11 cellular contexts compared by ENCODE assay signal in genomic region chr7:24894670-24895221, GRCh38.
DNase-seq lines count a peak whose midpoint lies in the region; ATAC-seq and TF ChIP-seq lines count a peak whose summit lies in the region.
"Had no signal": no experiment of that assay in that cellular context is flagged by ENCODE, and none has a peak within 500 bp of the region (broad histone marks: within the 10 kb centered on the region; RNA-seq: fewer than 3 reads in every experiment).

No MANE protein-coding gene starts in this region.

- H3K9me2 ChIP-seq in HCT116 (ENCODE audit: insufficient read depth) (no peaks in the 10 kb centered on the region), hepatocyte (replicated peaks; ENCODE audit: insufficient read depth) (no peaks in the 10 kb centered on the region)

- no TSS peak for BruUV-seq in HCT116 (replicated peaks; lab: Mats Ljungman, UMichigan)

- DNase-seq in AG04450 (ENCODE audit: low read depth, low spot score) (no peak), HCT116 (ENCODE audit: low read depth, low spot score) (no peak), astrocyte of the cerebellum (ENCODE audit: low read depth) (no peak), hepatocyte (ENCODE audit: low spot score) (no peak), NCI-H345 treated with DMSO at 0.1 percent for 48 hours (lab: John Stamatoyannopoulos, UW; ENCODE audit: unreplicated experiment) (no peak), medulla oblongata (ENCODE audit: extremely low spot score) (no peak), middle frontal gyrus (ENCODE audit: extremely low spot score, low spot score) (no peak)
- DNase-seq: activated CD4-positive, alpha-beta memory T cell treated with anti-CD3 and anti-CD28 coated beads for 36 hours; immature natural killer cell; stimulated activated naive CD8-positive, alpha-beta T cell treated with anti-CD3 and anti-CD28 coated beads, Interleukin-15, Interleukin-2, amounts not matched to agents 100 U/mL and 50 U/mL, for 24 hours had no signal

- in situ Hi-C loops in astrocyte of the cerebellum (cut with HindIII; ENCODE audit: low sequenced_read_pairs): no loop called here

- no peaks in the 10 kb centered on the region for H4K20me1 ChIP-seq in HCT116 (ENCODE audit: insufficient read depth)
- H4K20me1 ChIP-seq in hepatocyte (ENCODE audit: insufficient read depth, poor library complexity, severe bottlenecking): no peaks in the 10 kb centered on the region

- H2AFZ ChIP-seq in HCT116 (ENCODE audit: low read depth, low read length, poor library complexity, severe bottlenecking) (no peak overlapping the region), hepatocyte (no peak overlapping the region)

- peaks cover 68% of the 10 kb centered on the region for H3K79me2 ChIP-seq in HCT116 (ENCODE audit: insufficient read depth, low read length)
- peaks cover 12% of the 10 kb centered on the region for H3K79me2 ChIP-seq in hepatocyte

- H3K4me3 ChIP-seq in AG04450 (ENCODE audit: low read depth, low read length) (no peak overlapping the region), HCT116 (replicated peaks in 1 of 2; ENCODE audit: low read depth in 1 of 2, low read length in 2 of 2) (no peak overlapping the region), astrocyte of the cerebellum (ENCODE audit: low read depth, low read length) (no peak overlapping the region), hepatocyte (no peak overlapping the region)

- peak; percentile 60 for TF ChIP-seq CTCF in AG04450 (IDR thresholded peaks at IDR 0.05; ENCODE audit: low read depth, low read length)
- TF ChIP-seq CTCF in HCT116 (IDR thresholded peaks at IDR 0.05 in 2 of 3, conservative IDR thresholded peaks at IDR 0.05 in 1 of 3; ENCODE audit: borderline replicate concordance in 1 of 3, insufficient read depth in 1 of 3, low read depth in 2 of 3, low read length in 2 of 3): peak; percentile 39 to 55 (median 50); a peak in 5 of 6 replicates
- TF ChIP-seq CTCF in astrocyte of the cerebellum (IDR thresholded peaks at IDR 0.05; ENCODE audit: low read depth, low read length, missing control alignments): peak; percentile 45
- TF ChIP-seq CTCF in hepatocyte (IDR thresholded peaks at IDR 0.05; ENCODE audit: poor library complexity): peak; percentile 8

- H3K36me3 ChIP-seq in HCT116 (ENCODE audit: control insufficient read depth in 1 of 2, insufficient read depth in 2 of 2, low read length in 2 of 2): peaks cover 0 to 2% of the 10 kb centered on the region in 2 experiments; a peak in 2 of 4 replicates
- no peaks in the 10 kb centered on the region for H3K36me3 ChIP-seq in hepatocyte (replicated peaks; ENCODE audit: insufficient read depth, low read depth)

- H3K9ac ChIP-seq in HCT116 (ENCODE audit: low read length): no peak overlapping the region

- RAD21 ChIA-PET in HCT116 (lab: Charles Lee; ENCODE audit: low non-redundant PET in 1 of 2, low total read pairs in 2 of 2, uncharacterized antibody in 2 of 2, unreplicated experiment in 2 of 2): no interaction called here

- ATAC-seq in HCT116: peak; percentile 79
- ATAC-seq in HG02588 (IDR thresholded peaks at IDR 0.05; ENCODE audit: unreplicated experiment): no peak
- ATAC-seq: stimulated activated naive CD8-positive, alpha-beta T cell treated with anti-CD3 and anti-CD28 coated beads, Interleukin-15, Interleukin-2, amounts not matched to agents 100 U/mL and 50 U/mL, for 24 hours had no signal

- H3K9me3 ChIP-seq in AG04450 (ENCODE audit: control insufficient read depth, insufficient read depth, low read length): no peaks in the 10 kb centered on the region
- H3K9me3 ChIP-seq in HCT116 (ENCODE audit: control insufficient read depth in 1 of 2, insufficient read depth in 1 of 2, low read depth in 1 of 2, low read length in 2 of 2): no peaks in the 10 kb centered on the region
- no peaks in the 10 kb centered on the region for H3K9me3 ChIP-seq in hepatocyte (ENCODE audit: low read depth)

- H3K27me3 ChIP-seq in AG04450 (ENCODE audit: control insufficient read depth, insufficient read depth, low read length) (no peaks in the 10 kb centered on the region), HCT116 (ENCODE audit: insufficient read depth, low read length) (no peaks in the 10 kb centered on the region), hepatocyte (no peaks in the 10 kb centered on the region)

- no peak for TF ChIP-seq POLR2A in HCT116 (IDR thresholded peaks at IDR 0.05; ENCODE audit: borderline replicate concordance, extremely low read depth, insufficient read depth, insufficient read length)

- POLR2A ChIA-PET in AG04450 (lab: Yijun Ruan, JAX) (interaction anchor here (0.7 kb wide), 1 partner anchor 195 kb away, joined by 3 read pairs; no protein-coding TSS in a partner anchor), HCT116 (lab: Charles Lee) (no interaction called here)

- intact Hi-C loops in HCT116 (cut with micrococcal nuclease): loop anchor here (5.0 kb wide), 1 partner anchor 178 kb away; no protein-coding TSS in a partner anchor

- H3K27ac ChIP-seq in AG04450 (ENCODE audit: low read depth, low read length): no peak overlapping the region
- no peak overlapping the region for H3K27ac ChIP-seq in HCT116 (ENCODE audit: low read depth, low read length)
- no peak overlapping the region for H3K27ac ChIP-seq in hepatocyte

- peak; percentile 59 for TF ChIP-seq RAD21 in HCT116 (IDR thresholded peaks at IDR 0.05; ENCODE audit: low read depth)

- WGBS in hepatocyte (ENCODE audit: low lambda C conversion rate, missing lambda C conversion rate): 72% methylated on average over 5 of the region's 5 CpGs

- H3K4me2 ChIP-seq in HCT116 (ENCODE audit: low read length): no peak overlapping the region
- H3K4me2 ChIP-seq in hepatocyte: no peak overlapping the region

- CTCF ChIA-PET in AG04450 (lab: Charles Lee) (interaction anchor here (0.9 to 3.6 kb wide), 8 partner anchors 9 to 204 kb away, joined by 3 to 25 read pairs (median 4); no protein-coding TSS in a partner anchor), HCT116 (lab: Charles Lee) (interaction anchor here (1.6 kb wide), 1 partner anchor 74 kb away, joined by 5 read pairs; no protein-coding TSS in a partner anchor)

- peaks cover 3 to 17% of the 10 kb centered on the region in 2 experiments; a peak in 3 of 4 replicates for H3K4me1 ChIP-seq in HCT116 (ENCODE audit: control insufficient read depth in 1 of 2, insufficient read depth in 2 of 2, low read length in 2 of 2)
- no peaks in the 10 kb centered on the region for H3K4me1 ChIP-seq in hepatocyte (ENCODE audit: insufficient read depth)

TF ChIP-seq in HCT116, 20 proteins besides CTCF, POLR2A, EP300 and RAD21 (continues in another document):
- TF ChIP-seq CBX3 (IDR thresholded peaks at IDR 0.05; ENCODE audit: low read depth) (no peak), SRF (IDR thresholded peaks at IDR 0.05; ENCODE audit: low read depth) (no peak), FOSL1 (IDR thresholded peaks at IDR 0.05; ENCODE audit: low read depth) (no peak), ZNF274 (IDR thresholded peaks at IDR 0.05; ENCODE audit: low read depth, low read length) (no peak), SP1 (IDR thresholded peaks at IDR 0.05; ENCODE audit: low read depth) (no peak), EZH2phosphoT487 (IDR thresholded peaks at IDR 0.05; ENCODE audit: borderline replicate concordance) (no peak), POLR2AphosphoS5 (IDR thresholded peaks at IDR 0.05; ENCODE audit: low read depth, low read length) (no peak), ZFX (IDR thresholded peaks at IDR 0.05) (no peak), SIN3A (IDR thresholded peaks at IDR 0.05; ENCODE audit: low read depth) (no peak), REST (IDR thresholded peaks at IDR 0.05; ENCODE audit: low read depth) (no peak), ATF3 (IDR thresholded peaks at IDR 0.05) (no peak), EZH2 (IDR thresholded peaks at IDR 0.05) (no peak), YY1 (IDR thresholded peaks at IDR 0.05; ENCODE audit: extremely low read depth, insufficient replicate concordance, low read depth, low read length) (no peak), EGR1 (IDR thresholded peaks at IDR 0.05; ENCODE audit: low read depth) (no peak), JUND (IDR thresholded peaks at IDR 0.05) (no peak), ELF1 (IDR thresholded peaks at IDR 0.05; ENCODE audit: borderline replicate concordance, low read depth) (no peak), TCF7L2 (IDR thresholded peaks at IDR 0.05; ENCODE audit: borderline replicate concordance, extremely low read depth, insufficient read depth, insufficient read length) (no peak), MAX (IDR thresholded peaks at IDR 0.05) (no peak)

Comparison
In these comparisons a context has a peak if more than half of its experiments do, and no peak if none do; other contexts are left out.
1. CTCF ChIP-seq: peak in every context shown above with its lines; median percentile 60 in AG04450; 50 in HCT116; 45 in astrocyte of the cerebellum; 8 in hepatocyte.